Comparison of ENCODE assay signal across 8 cellular contexts in genomic region chr16:21521390-21522143, GRCh38.
DNase-seq lines count a peak whose midpoint lies in the region; ATAC-seq and TF ChIP-seq lines count a peak whose summit lies in the region.
"Not testable (repeated sequence)": the region's sequence is repeated elsewhere in the genome, so short reads cannot be mapped to it uniquely, and the experiment has no call there.

No MANE protein-coding gene starts in this region.

- H2BK5ac ChIP-seq in trophoblast cell (ENCODE audit: low read depth, low read length, poor library complexity), result peak overlapping the region; percentile 83

- CTCF ChIA-PET in SK-N-SH (lab: Yijun Ruan, JAX), result not testable (repeated sequence)

- H3K9me2 ChIP-seq in SK-N-SH, result not testable (repeated sequence)

- peak overlapping the region; percentile 72 for H4K8ac ChIP-seq in trophoblast cell (ENCODE audit: low read depth, low read length)

- TF ChIP-seq CTCF in DND-41 (IDR thresholded peaks at IDR 0.05; ENCODE audit: borderline replicate concordance, extremely low read depth, low read length, poor library complexity, severe bottlenecking); tibial nerve (IDR thresholded peaks at IDR 0.05): not testable (repeated sequence)
- TF ChIP-seq CTCF in SK-N-SH (IDR thresholded peaks at IDR 0.05) (peak; percentile 13; the same call in 1 of the 2 replicates), astrocyte of the spinal cord (IDR thresholded peaks at IDR 0.05; ENCODE audit: low read depth, low read length) (peak; percentile 17)

- H3K23ac ChIP-seq in trophoblast cell (ENCODE audit: low read length), result not testable (repeated sequence)

- POLR2A ChIA-PET in SK-N-SH (lab: Yijun Ruan, JAX), result not testable (repeated sequence)

- DNase-seq in DND-41; SK-N-SH; tibial nerve (ENCODE audit: low spot score in 2 of 2): not testable (repeated sequence)
- DNase-seq in LoVo (ENCODE audit: low spot score) (peak; percentile 71), astrocyte of the spinal cord (ENCODE audit: low read depth, low spot score) (peak; percentile 85), glomerular visceral epithelial cell (ENCODE audit: extremely low spot score) (peak; percentile 79), left kidney (ENCODE audit: low read depth, low spot score) (peak; percentile 88), trophoblast cell (peak; percentile 80 to 81)

- TF ChIP-seq POLR2A in tibial nerve (IDR thresholded peaks at IDR 0.05), result not testable (repeated sequence)

- not testable (repeated sequence) for H3K4me3 ChIP-seq in DND-41 (ENCODE audit: low read depth in 1 of 2, low read length in 2 of 2); SK-N-SH (ENCODE audit: low read depth in 2 of 2, low read length in 1 of 2); astrocyte of the spinal cord (ENCODE audit: low read depth, low read length); tibial nerve
- H3K4me3 ChIP-seq in trophoblast cell (ENCODE audit: low read depth, low read length), result peak overlapping the region; percentile 16

- not testable (repeated sequence) for ATAC-seq in DND-41 (ENCODE audit: insufficient read depth, low read depth)

- peaks cover 14% of the 10 kb centered on the region for H3K79me1 ChIP-seq in trophoblast cell (ENCODE audit: low read length)

- H3K79me2 ChIP-seq in DND-41 (ENCODE audit: insufficient read depth, low read length) (peaks cover 31% of the 10 kb centered on the region), SK-N-SH (ENCODE audit: insufficient read depth) (peaks cover 33% of the 10 kb centered on the region), trophoblast cell (ENCODE audit: control insufficient read depth, insufficient read depth, low read length, poor library complexity) (peaks cover 10% of the 10 kb centered on the region)

- not testable (repeated sequence) for H2AK5ac ChIP-seq in trophoblast cell (ENCODE audit: low read length)

- H3K4ac ChIP-seq in trophoblast cell (ENCODE audit: low read depth, low read length), result peak overlapping the region; percentile 55

- H2BK120ac ChIP-seq in trophoblast cell (ENCODE audit: insufficient read depth, low read length, poor library complexity), result peak overlapping the region; percentile 78

- peak overlapping the region; percentile 78 for H2BK12ac ChIP-seq in trophoblast cell (ENCODE audit: low read length)

- H3K27me3 ChIP-seq in DND-41 (ENCODE audit: insufficient read depth, low read length, poor library complexity); SK-N-SH (ENCODE audit: insufficient read depth); trophoblast cell (ENCODE audit: insufficient read depth, low read length); tibial nerve: not testable (repeated sequence)

- H3F3A ChIP-seq in SK-N-SH (replicated peaks; ENCODE audit: insufficient read depth), result peaks cover 16% of the 10 kb centered on the region

- TF ChIP-seq RAD21 in SK-N-SH (IDR thresholded peaks at IDR 0.05; ENCODE audit: low read length), result not testable (repeated sequence)

- not testable (repeated sequence) for H3K36me3 ChIP-seq in DND-41 (ENCODE audit: insufficient read depth, low read length); SK-N-SH (replicated peaks in 1 of 2; ENCODE audit: control insufficient read depth in 1 of 2, insufficient read depth in 2 of 2, low read length in 1 of 2); trophoblast cell (ENCODE audit: control insufficient read depth in 1 of 2, insufficient read depth in 2 of 2, low read length in 2 of 2); tibial nerve

- H3K9me3 ChIP-seq in DND-41 (ENCODE audit: insufficient read depth, low read length, severe bottlenecking); SK-N-SH; trophoblast cell (ENCODE audit: insufficient read depth, low read depth, low read length); tibial nerve: not testable (repeated sequence)

- H4K20me1 ChIP-seq in DND-41 (ENCODE audit: insufficient read depth, low read length) (peaks cover 15% of the 10 kb centered on the region), SK-N-SH (ENCODE audit: insufficient read depth) (peaks cover 28% of the 10 kb centered on the region)

- peak overlapping the region; percentile 83; the same call in 1 of the 2 replicates for H3K9ac ChIP-seq in DND-41 (ENCODE audit: low read depth, low read length)
- peak overlapping the region; percentile 98 for H3K9ac ChIP-seq in SK-N-SH
- H3K9ac ChIP-seq in trophoblast cell (ENCODE audit: low read length), result not testable (repeated sequence)

- not testable (repeated sequence) for H3K27ac ChIP-seq in DND-41 (ENCODE audit: low read length)
- H3K27ac ChIP-seq in SK-N-SH (ENCODE audit: low read depth in 2 of 2, low read length in 1 of 2) (peak overlapping the region; percentile 84 to 86), trophoblast cell (ENCODE audit: low read depth, low read length) (peak overlapping the region; percentile 92), tibial nerve (peak overlapping the region in 3 of 4 donors; percentile 10 to 92 (median 91))

- peak overlapping the region; percentile 87 for H3K18ac ChIP-seq in trophoblast cell (ENCODE audit: low read length)

- H3K4me2 ChIP-seq in DND-41 (ENCODE audit: insufficient read depth, low read length), result not testable (repeated sequence)
- peak overlapping the region; percentile 35 for H3K4me2 ChIP-seq in SK-N-SH
- H3K4me2 ChIP-seq in trophoblast cell (ENCODE audit: low read length), result peak overlapping the region; percentile 86

- 44% methylated on average over 23 of the region's 24 CpGs for WGBS in SK-N-SH (ENCODE audit: low lambda C conversion rate)
- no CpG with 5 or more reads among the region's 24 CpGs for WGBS in trophoblast cell (ENCODE audit: extremely low coverage, insufficient coverage, insufficient read length)
- WGBS in tibial nerve, 2 donors, result 42 to 44% methylated on average over 23 to 24 of the region's 24 CpGs

- H4K91ac ChIP-seq in trophoblast cell (ENCODE audit: low read depth, low read length), result peak overlapping the region; percentile 69

- in situ Hi-C loops in astrocyte of the spinal cord (cut with HindIII; ENCODE audit: low sequenced_read_pairs), result not testable (repeated sequence)

- H2AFZ ChIP-seq in DND-41 (ENCODE audit: low read depth, low read length) (0 out of 2 replicates have a peak overlapping the region, but pooled peaks have one; percentile 3), SK-N-SH (ENCODE audit: low read depth) (peak overlapping the region; percentile 74; the same call in 1 of the 2 replicates), trophoblast cell (ENCODE audit: insufficient read depth, low read length, poor library complexity) (peak overlapping the region; percentile 30)

- not testable (repeated sequence) for TF ChIP-seq EP300 in SK-N-SH (IDR thresholded peaks at IDR 0.05; ENCODE audit: borderline replicate concordance in 1 of 2, low read depth in 1 of 2, low read length in 1 of 2); tibial nerve (IDR thresholded peaks at IDR 0.05)

- peak overlapping the region; percentile 82 for H3K14ac ChIP-seq in trophoblast cell (ENCODE audit: low read length)

- H3K4me1 ChIP-seq in DND-41 (ENCODE audit: insufficient read depth, low read length) (peaks cover 18% of the 10 kb centered on the region), SK-N-SH (ENCODE audit: control insufficient read depth in 1 of 2, insufficient read depth in 2 of 2, low read depth in 1 of 2, low read length in 1 of 2) (peaks cover 15 to 19% of the 10 kb centered on the region in 2 experiments; a peak in 3 of 4 replicates), trophoblast cell (ENCODE audit: control insufficient read depth in 1 of 2, insufficient read depth in 2 of 2, low read length in 2 of 2) (peaks cover 14 to 18% of the 10 kb centered on the region in 2 experiments), tibial nerve (peaks cover 0 to 31% (median 7%) of the 10 kb centered on the region in 4 donors)

- peak overlapping the region; percentile 74 for H4K12ac ChIP-seq in trophoblast cell (ENCODE audit: low read depth, low read length)

TF ChIP-seq in SK-N-SH, 30 proteins besides CTCF, POLR2A, EP300 and RAD21:
- TF ChIP-seq TEAD4 (IDR thresholded peaks at IDR 0.05; ENCODE audit: borderline replicate concordance, insufficient read depth), result 0 out of 2 replicates have a peak, but pooled peaks have one; percentile 45
- TF ChIP-seq MAX (IDR thresholded peaks at IDR 0.05; ENCODE audit: low read depth), result 0 out of 2 replicates have a peak, but pooled peaks have one; percentile 53

Comparison
In these comparisons a context has a peak if more than half of its experiments do, and no peak if none do; other contexts are left out.
1. H2AFZ ChIP-seq: peak in every context shown above with its lines; median percentile 74 in SK-N-SH; 30 in trophoblast cell; 3 in DND-41.